Comparison of ENCODE assay signal across 1 cellular context in genomic region chr17:67403065-67403464, GRCh38.
TF ChIP-seq lines count a peak whose summit lies in the region.

No MANE protein-coding gene starts in this region.

TF ChIP-seq in H1, 55 proteins besides CTCF, POLR2A, EP300 and RAD21 (continued from another document):
- no peak for TF ChIP-seq EGR1 (IDR thresholded peaks at IDR 0.05; ENCODE audit: borderline replicate concordance, low read depth, low read length)
- TF ChIP-seq GTF2F1 (IDR thresholded peaks at IDR 0.05; ENCODE audit: borderline replicate concordance, low read depth, low read length): no peak
- no peak for TF ChIP-seq KDM5A (IDR thresholded peaks at IDR 0.05; ENCODE audit: low read length)
- no peak for TF ChIP-seq HDAC2 (IDR thresholded peaks at IDR 0.05; ENCODE audit: borderline replicate concordance in 1 of 2, low read depth in 2 of 2, low read length in 2 of 2)
- TF ChIP-seq SP4 (IDR thresholded peaks at IDR 0.05; ENCODE audit: low read length): no peak
- no peak for TF ChIP-seq RNF2 (IDR thresholded peaks at IDR 0.05; ENCODE audit: borderline replicate concordance, low read depth, low read length, missing control alignments, poor library complexity, severe bottlenecking)
- TF ChIP-seq SAP30 (IDR thresholded peaks at IDR 0.05; ENCODE audit: insufficient read depth, insufficient replicate concordance, low read length): no peak
- TF ChIP-seq KDM4A (IDR thresholded peaks at IDR 0.05; ENCODE audit: low read depth, low read length, severe bottlenecking): no peak
- TF ChIP-seq SIRT6 (IDR thresholded peaks at IDR 0.05; ENCODE audit: low read length): no peak
